In the genomic region with DNA sequence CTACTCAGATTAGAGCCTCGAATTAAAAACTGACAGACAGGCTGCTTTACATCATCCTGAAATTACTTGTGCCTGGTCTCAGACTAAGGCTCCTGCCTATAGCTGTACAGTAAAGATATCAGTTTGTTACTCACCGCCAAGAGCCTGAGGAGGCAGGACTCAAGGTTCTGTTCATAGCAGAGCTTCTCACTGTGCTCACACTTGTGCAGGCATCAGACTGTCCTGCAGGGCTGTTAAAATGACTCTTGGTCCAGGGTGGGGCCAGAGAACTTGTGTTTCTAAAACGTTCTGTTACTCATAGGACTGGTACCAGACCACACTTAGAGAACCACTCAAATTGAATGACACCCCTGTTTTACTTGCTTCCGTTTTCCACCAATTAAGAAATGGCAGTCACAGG, we compare ENCODE assay signal across 23 cellular contexts.
DNase-seq lines count a peak whose midpoint lies in the region; ATAC-seq, FAIRE-seq and TF ChIP-seq lines count a peak whose summit lies in the region.
"Had no signal": no experiment of that assay in that cellular context is flagged by ENCODE, and none has a peak within 500 bp of the region (broad histone marks: within the 10 kb centered on the region; RNA-seq: fewer than 3 reads in every experiment).

No MANE protein-coding gene starts in this region.

- H3K9me3 Mint-ChIP-seq in CD4-positive, alpha-beta memory T cell = peaks cover 0 to 4% (median 3%) of the 10 kb centered on the region in 8 donors

- no peak for TF ChIP-seq EP300 in HepG2 (IDR thresholded peaks at IDR 0.05; ENCODE audit: low read depth in 2 of 2, low read length in 2 of 2)
- no peak for TF ChIP-seq EP300 in HepG2 (CRISPR knock-in tag; IDR thresholded peaks at IDR 0.05; ENCODE audit: borderline replicate concordance)

- WGBS in HepG2 (ENCODE audit: low lambda C conversion rate) = 26% methylated on average over 4 of the region's 4 CpGs
- 70% methylated on average over 4 of the region's 4 CpGs for WGBS in right lobe of liver (ENCODE audit: insufficient coverage, low coverage, low lambda C conversion rate, missing lambda C conversion rate)

- H3K36me3 Mint-ChIP-seq in CD4-positive, alpha-beta memory T cell = no peaks in the 10 kb centered on the region
- H3K36me3 Mint-ChIP-seq: CD14-positive monocyte; CD4-positive, CD25-positive, alpha-beta regulatory T cell; CD8-positive, alpha-beta T cell had no signal

- ATAC-seq in HepG2 = peak; percentile 69
- ATAC-seq in right lobe of liver = no peak
- ATAC-seq in left lobe of liver = peak; percentile 12
- ATAC-seq in upper lobe of right lung = peak; percentile 44
- ATAC-seq: CD8-positive, alpha-beta T cell had no signal

- in situ Hi-C loops in HepG2 (cut with HindIII; ENCODE audit: extremely low pct_ligation_motif_present, low pct_unique_long_range_greater_than_20kb) = no loop called here

- H3K27ac Mint-ChIP-seq in CD4-positive, alpha-beta memory T cell = no peak overlapping the region
- H3K27ac Mint-ChIP-seq: CD14-positive monocyte; CD4-positive, CD25-positive, alpha-beta regulatory T cell; CD8-positive, alpha-beta T cell had no signal

- H3K27ac ChIP-seq in HepG2 (ENCODE audit: extremely low read length, insufficient read depth, low read length) = no peak overlapping the region
- H3K27ac ChIP-seq in right lobe of liver = no peak overlapping the region
- H3K27ac ChIP-seq in upper lobe of right lung = no peak overlapping the region
- H3K27ac ChIP-seq in CD4-positive, alpha-beta memory T cell (ENCODE audit: low read depth, low read length) = no peak overlapping the region
- H3K27ac ChIP-seq: BLaER1 had no signal

- H3K79me2 ChIP-seq in HepG2 (ENCODE audit: insufficient read depth, low read length) = no peaks in the 10 kb centered on the region

- H3K9me3 ChIP-seq in HepG2 (ENCODE audit: low read length) (no peaks in the 10 kb centered on the region), right lobe of liver (no peaks in the 10 kb centered on the region), upper lobe of right lung (no peaks in the 10 kb centered on the region)
- H3K9me3 ChIP-seq in CD4-positive, alpha-beta memory T cell (ENCODE audit: control insufficient read depth in 1 of 2, low read length in 2 of 2) = no peaks in the 10 kb centered on the region
- H3K9me3 ChIP-seq: BE2C, BLaER1, Caco-2 had no signal

- FAIRE-seq in HepG2 (lab: Jason Lieb, UNC) = no peak
- FAIRE-seq: A204.1, D721Med, G401.6, GM12891, GM19239 had no signal

- no peak overlapping the region for H3K4me3 Mint-ChIP-seq in CD4-positive, alpha-beta memory T cell
- H3K4me3 Mint-ChIP-seq: CD14-positive monocyte; CD4-positive, CD25-positive, alpha-beta regulatory T cell; CD8-positive, alpha-beta T cell had no signal

- POLR2A ChIA-PET in HepG2 (lab: Yijun Ruan, JAX) = no interaction called here
- POLR2A ChIA-PET in CD4-positive, alpha-beta memory T cell (lab: Charles Lee; ENCODE audit: partially characterized antibody) = no interaction called here

- peaks cover 10% of the 10 kb centered on the region; the same call in 1 of the 2 replicates for H3K4me1 ChIP-seq in HepG2 (ENCODE audit: insufficient read depth, low read length)
- no peaks in the 10 kb centered on the region for H3K4me1 ChIP-seq in right lobe of liver
- no peaks in the 10 kb centered on the region for H3K4me1 ChIP-seq in upper lobe of right lung
- no peaks in the 10 kb centered on the region for H3K4me1 ChIP-seq in CD4-positive, alpha-beta memory T cell (ENCODE audit: insufficient read depth, low read length)
- H3K4me1 ChIP-seq: BE2C, BLaER1, Caco-2 had no signal

- H3K4me3 ChIP-seq in HepG2 (replicated peaks in 1 of 3; ENCODE audit: insufficient read depth in 1 of 3, low read depth in 2 of 3, low read length in 3 of 3) (no peak overlapping the region), right lobe of liver (no peak overlapping the region), upper lobe of right lung (no peak overlapping the region)
- no peak overlapping the region for H3K4me3 ChIP-seq in CD4-positive, alpha-beta memory T cell (ENCODE audit: low read length in 2 of 2)
- H3K4me3 ChIP-seq: BLaER1 had no signal

- H3K4me1 Mint-ChIP-seq in CD4-positive, alpha-beta memory T cell = no peaks in the 10 kb centered on the region
- H3K4me1 Mint-ChIP-seq: CD14-positive monocyte; CD4-positive, CD25-positive, alpha-beta regulatory T cell had no signal

- no TSS peak for BruUV-seq in HepG2 (replicated peaks; lab: Mats Ljungman, UMichigan)

- TF ChIP-seq CTCF in HepG2 (CRISPR knock-in tag; IDR thresholded peaks at IDR 0.05) = no peak
- no peak for TF ChIP-seq CTCF in right lobe of liver (IDR thresholded peaks at IDR 0.05)
- TF ChIP-seq CTCF in upper lobe of right lung (IDR thresholded peaks at IDR 0.05) = no peak

- no peaks in the 10 kb centered on the region for H4K20me1 ChIP-seq in HepG2 (ENCODE audit: insufficient read depth, low read length)
- H4K20me1 ChIP-seq: BLaER1 had no signal

- no peak overlapping the region for H3K4me2 ChIP-seq in HepG2 (ENCODE audit: low read depth, low read length)
- H3K4me2 ChIP-seq: BLaER1 had no signal

- H3K36me3 ChIP-seq in HepG2 (replicated peaks in 1 of 2; ENCODE audit: control insufficient read depth in 1 of 2, insufficient read depth in 2 of 2, low read length in 2 of 2) (no peaks in the 10 kb centered on the region), right lobe of liver (no peaks in the 10 kb centered on the region), upper lobe of right lung (no peaks in the 10 kb centered on the region)
- H3K36me3 ChIP-seq in CD4-positive, alpha-beta memory T cell (ENCODE audit: insufficient read depth, low read length) = no peaks in the 10 kb centered on the region
- H3K36me3 ChIP-seq: BE2C, BLaER1 had no signal

- intact Hi-C loops in HepG2 (cut with micrococcal nuclease; ENCODE audit: unreplicated experiment) = no loop called here
- intact Hi-C loops in right lobe of liver (cut with DNase I) = no loop called here
- intact Hi-C loops in upper lobe of right lung (cut with DNase I) = no loop called here
- intact Hi-C loops in CD4-positive, alpha-beta memory T cell (cut with micrococcal nuclease) = no loop called here

- no peaks in the 10 kb centered on the region for H3K27me3 ChIP-seq in HepG2 (ENCODE audit: control insufficient read depth in 1 of 2, insufficient read depth in 2 of 2, low read length in 2 of 2)
- H3K27me3 ChIP-seq in right lobe of liver = no peaks in the 10 kb centered on the region
- H3K27me3 ChIP-seq in upper lobe of right lung = no peaks in the 10 kb centered on the region
- H3K27me3 ChIP-seq in CD4-positive, alpha-beta memory T cell (ENCODE audit: insufficient read depth, low read length) = no peaks in the 10 kb centered on the region
- H3K27me3 ChIP-seq: BE2C, BLaER1 had no signal

- H3K9ac ChIP-seq in HepG2 (ENCODE audit: insufficient read depth, low read depth, low read length) = no peak overlapping the region
- H3K9ac ChIP-seq: BLaER1 had no signal

- CTCF ChIA-PET in HepG2 (lab: Yijun Ruan, JAX; ENCODE audit: low intra/inter-chr PET ratio, low total read pairs) = no interaction called here
- CTCF ChIA-PET in CD4-positive, alpha-beta memory T cell (lab: Charles Lee; ENCODE audit: partially characterized antibody) = no interaction called here

- H2AFZ ChIP-seq in HepG2 (ENCODE audit: low read length) = no peak overlapping the region

- TF ChIP-seq RAD21 in HepG2 (CRISPR knock-in tag; IDR thresholded peaks at IDR 0.05) = no peak

- DNase-seq in HepG2 (ENCODE audit: low spot score) (no peak), right lobe of liver (no peak), left lobe of liver (ENCODE audit: low spot score) (no peak), upper lobe of right lung (no peak), globus pallidus (ENCODE audit: low spot score) (no peak)
- no peak for DNase-seq in CD4-positive, alpha-beta memory T cell
- DNase-seq: 8988T; ACHN; BE2C; C1 segment of cervical spinal cord; Caco-2; Calu3; CD4-positive, CD25-positive, alpha-beta regulatory T cell; CD8-positive, alpha-beta T cell; DMS79 treated with DMSO at 0.1 percent for 48 hours; GF-D8 had no signal

- TF ChIP-seq POLR2A in HepG2 (IDR thresholded peaks at IDR 0.05; ENCODE audit: insufficient read depth in 1 of 2, low read depth in 2 of 2, low read length in 2 of 2) = no peak
- TF ChIP-seq POLR2A in right lobe of liver (IDR thresholded peaks at IDR 0.05) = no peak

- no peaks in the 10 kb centered on the region for H3K27me3 Mint-ChIP-seq in CD4-positive, alpha-beta memory T cell
- H3K27me3 Mint-ChIP-seq: CD4-positive, CD25-positive, alpha-beta regulatory T cell had no signal

TF ChIP-seq in HepG2, 621 proteins besides CTCF, POLR2A, EP300 and RAD21 (continues in another document):
- no peak for TF ChIP-seq ZNF382 (CRISPR knock-in tag; IDR thresholded peaks at IDR 0.05; ENCODE audit: borderline replicate concordance)
- TF ChIP-seq TRAFD1 (CRISPR knock-in tag; IDR thresholded peaks at IDR 0.05; ENCODE audit: borderline replicate concordance) = no peak
- no peak for TF ChIP-seq SMC3 (IDR thresholded peaks at IDR 0.05; ENCODE audit: low read length)
- no peak for TF ChIP-seq ZNF44 (CRISPR knock-in tag; IDR thresholded peaks at IDR 0.05)
- TF ChIP-seq ZNF432 (CRISPR knock-in tag; IDR thresholded peaks at IDR 0.05; ENCODE audit: borderline replicate concordance) = no peak

Comparison
In these comparisons a context has a peak if more than half of its experiments do, and no peak if none do; other contexts are left out.
1. ATAC-seq: peak in HepG2 (single experiment), left lobe of liver (single experiment) and upper lobe of right lung (single experiment); none in right lobe of liver (0 of 4).